In the genomic region with DNA sequence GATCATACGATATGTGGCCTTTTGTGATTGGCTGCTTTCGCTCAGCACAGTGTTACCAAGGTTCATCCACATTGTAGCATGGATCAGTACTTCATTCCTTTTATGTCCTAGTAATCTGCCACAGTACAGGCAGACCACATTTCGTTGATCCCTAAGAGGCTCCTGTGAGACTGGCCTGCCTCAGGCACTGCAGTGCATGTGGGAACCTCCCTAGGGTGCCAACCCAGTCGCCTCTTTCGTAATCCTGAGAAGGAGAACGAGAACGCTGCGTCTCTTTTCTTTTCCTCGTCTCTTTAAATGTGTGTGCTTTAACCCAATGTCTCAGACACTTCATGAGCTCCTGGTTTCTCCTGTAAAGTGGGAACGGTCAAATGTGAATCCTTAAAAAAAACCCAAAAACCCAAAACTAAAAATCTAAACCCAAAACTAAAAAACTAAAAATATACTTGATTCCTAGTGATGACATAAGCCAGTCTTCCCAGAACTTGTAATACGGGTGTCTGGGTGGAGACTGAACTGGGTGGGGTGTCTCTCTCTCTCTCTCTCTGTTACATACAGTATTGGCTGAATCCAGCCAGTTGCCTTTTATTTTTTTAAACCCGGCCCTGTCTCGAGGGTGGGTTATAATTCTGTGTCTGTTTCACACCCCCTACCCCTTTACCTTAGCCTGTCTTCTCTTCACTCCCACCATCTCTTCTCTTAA, we compare ENCODE assay signal across 13 cellular contexts. TPM values are rescaled to one million over a fixed set of nuclear protein-coding genes. Genes with fewer than 3 reads are reported as not detected.
DNase-seq lines count a peak whose midpoint lies in the region; ATAC-seq and TF ChIP-seq lines count a peak whose summit lies in the region.
"Had no signal": no experiment of that assay in that cellular context is flagged by ENCODE, and none has a peak within 500 bp of the region (broad histone marks: within the 10 kb centered on the region; RNA-seq: fewer than 3 reads in every experiment).

No MANE protein-coding gene starts in this region.

- H3K23ac ChIP-seq in mesenchymal stem cell (ENCODE audit: low read length in 2 of 2): no peak overlapping the region

- H3K27me3 ChIP-seq in mammary epithelial cell (ENCODE audit: insufficient read depth, low read length) (no peaks in the 10 kb centered on the region), mesenchymal stem cell (ENCODE audit: control insufficient read depth in 1 of 2, insufficient read depth in 1 of 2, low read length in 2 of 2) (no peaks in the 10 kb centered on the region), sigmoid colon (no peaks in the 10 kb centered on the region)

- H3K14ac ChIP-seq in mesenchymal stem cell (ENCODE audit: low read length in 2 of 2): no peak overlapping the region

- BruUV-seq in MCF 10A (replicated peaks; lab: Mats Ljungman, UMichigan) (TSS peak; percentile 85), mammary epithelial cell (replicated peaks; lab: Mats Ljungman, UMichigan) (no TSS peak)

- H3K36me3 Mint-ChIP-seq in MCF 10A (ENCODE audit: insufficient read depth, unreplicated experiment): peaks cover 96% of the 10 kb centered on the region
- H3K36me3 Mint-ChIP-seq in activated CD4-positive, alpha-beta T cell treated with anti-CD3 and anti-CD28 coated beads for 36 hours (ENCODE audit: low read depth): peaks cover 30% of the 10 kb centered on the region

- peaks cover 2% of the 10 kb centered on the region for H3K79me2 ChIP-seq in mammary epithelial cell (ENCODE audit: insufficient read depth, low read length)

- H3K4ac ChIP-seq in mesenchymal stem cell (ENCODE audit: low read depth in 1 of 2, low read length in 2 of 2): no peak overlapping the region

- H3K27me3 Mint-ChIP-seq in MCF 10A (ENCODE audit: insufficient read depth, unreplicated experiment): no peaks in the 10 kb centered on the region
- H3K27me3 Mint-ChIP-seq in activated CD4-positive, alpha-beta T cell treated with anti-CD3 and anti-CD28 coated beads for 36 hours: no peaks in the 10 kb centered on the region
- H3K27me3 Mint-ChIP-seq: activated naive CD8-positive, alpha-beta T cell treated with anti-CD3 and anti-CD28 coated beads, Interleukin-2, amount 50 U/mL, for 24 hours had no signal

- DNase-seq in MCF 10A (ENCODE audit: unreplicated experiment): peak; percentile 97
- DNase-seq in mammary epithelial cell: no peak
- DNase-seq in epithelial cell of esophagus (ENCODE audit: low read depth): peak; percentile 80
- no peak for DNase-seq in mesenchymal stem cell
- DNase-seq in kidney glomerular epithelial cell (lab: John Stamatoyannopoulos, UW): no peak
- DNase-seq in T-helper 1 cell: no peak
- no peak for DNase-seq in sigmoid colon
- no peak for DNase-seq in activated CD4-positive, alpha-beta T cell treated with anti-CD3 and anti-CD28 coated beads for 36 hours
- DNase-seq: activated naive CD8-positive, alpha-beta T cell treated with anti-CD3 and anti-CD28 coated beads, Interleukin-2, amount 50 U/mL, for 24 hours; kidney; NCI-H1092; stimulated activated naive CD8-positive, alpha-beta T cell treated with anti-CD3 and anti-CD28 coated beads, Interleukin-15, Interleukin-2, amounts not matched to agents 100 U/mL and 50 U/mL, for 24 hours had no signal

- H3K18ac ChIP-seq in mesenchymal stem cell (ENCODE audit: low read depth in 1 of 2, low read length in 2 of 2): no peak overlapping the region

- H2BK15ac ChIP-seq in mesenchymal stem cell (ENCODE audit: low read depth, poor library complexity, severe bottlenecking): no peak overlapping the region

- H2BK12ac ChIP-seq in mesenchymal stem cell (ENCODE audit: low read length in 2 of 2): no peak overlapping the region

- ATAC-seq in activated CD4-positive, alpha-beta T cell treated with anti-CD3 and anti-CD28 coated beads for 36 hours: no peak
- ATAC-seq: activated naive CD8-positive, alpha-beta T cell treated with anti-CD3 and anti-CD28 coated beads, Interleukin-2, amount 50 U/mL, for 24 hours; stimulated activated naive CD8-positive, alpha-beta T cell treated with anti-CD3 and anti-CD28 coated beads, Interleukin-15, Interleukin-2, amounts not matched to agents 100 U/mL and 50 U/mL, for 24 hours had no signal

- H3K9ac ChIP-seq in mammary epithelial cell (ENCODE audit: insufficient read depth, low read length) (no peak overlapping the region), mesenchymal stem cell (ENCODE audit: low read length) (peak overlapping the region; percentile 84)

- POLR2A ChIA-PET in MCF 10A (lab: Yijun Ruan, JAX): interaction anchor here (0.6 to 2.6 kb wide), 15 partner anchors 9 to 174 kb away, joined by 3 to 25 read pairs (median 4); a partner anchor contains a TSS
- POLR2A ChIA-PET in activated CD4-positive, alpha-beta T cell treated with anti-CD3 and anti-CD28 coated beads for 36 hours (lab: Charles Lee): no interaction called here

- dilution Hi-C loops in mammary epithelial cell (cut with HindIII; ENCODE audit: low sequenced_read_pairs): no loop called here

- H3K36me3 ChIP-seq in mammary epithelial cell (ENCODE audit: insufficient read depth, low read length): peaks cover 20% of the 10 kb centered on the region
- peaks cover 29 to 40% of the 10 kb centered on the region in 2 experiments for H3K36me3 ChIP-seq in mesenchymal stem cell (ENCODE audit: control insufficient read depth in 1 of 2, insufficient read depth in 2 of 2, low read depth in 1 of 2, low read length in 2 of 2)
- peaks cover 4 to 61% (median 12%) of the 10 kb centered on the region in 4 donors for H3K36me3 ChIP-seq in sigmoid colon

- H3K4me1 ChIP-seq in mammary epithelial cell (ENCODE audit: insufficient read depth, low read length) (no peaks in the 10 kb centered on the region), mesenchymal stem cell (ENCODE audit: control insufficient read depth, insufficient read depth, low read depth, low read length) (peaks cover 9% of the 10 kb centered on the region), sigmoid colon (no peaks in the 10 kb centered on the region)

- H3K4me3 Mint-ChIP-seq in MCF 10A (ENCODE audit: unreplicated experiment): peak overlapping the region; percentile 56
- no peak overlapping the region for H3K4me3 Mint-ChIP-seq in activated CD4-positive, alpha-beta T cell treated with anti-CD3 and anti-CD28 coated beads for 36 hours
- H3K4me3 Mint-ChIP-seq: activated naive CD8-positive, alpha-beta T cell treated with anti-CD3 and anti-CD28 coated beads, Interleukin-2, amount 50 U/mL, for 24 hours; T-helper 2 cell treated with Interferon-gamma antibody and Interleukin-4, amounts not matched to agents 5 μg/mL and 100 μg/mL, for 36 hours had no signal

- peaks cover 3% of the 10 kb centered on the region for H3K79me1 ChIP-seq in mesenchymal stem cell (replicated peaks; ENCODE audit: low read length, poor library complexity, severe bottlenecking)

- no peaks in the 10 kb centered on the region for H3K9me3 Mint-ChIP-seq in MCF 10A (ENCODE audit: unreplicated experiment)
- no peaks in the 10 kb centered on the region for H3K9me3 Mint-ChIP-seq in activated CD4-positive, alpha-beta T cell treated with anti-CD3 and anti-CD28 coated beads for 36 hours (ENCODE audit: low read depth)
- H3K9me3 Mint-ChIP-seq: activated naive CD8-positive, alpha-beta T cell treated with anti-CD3 and anti-CD28 coated beads, Interleukin-2, amount 50 U/mL, for 24 hours; T-helper 2 cell treated with Interferon-gamma antibody and Interleukin-4, amounts not matched to agents 5 μg/mL and 100 μg/mL, for 36 hours had no signal

- TF ChIP-seq EP300 in sigmoid colon (IDR thresholded peaks at IDR 0.05): no peak

- H3K27ac ChIP-seq in mammary epithelial cell (ENCODE audit: insufficient read depth, low read depth, low read length): no peak overlapping the region
- no peak overlapping the region for H3K27ac ChIP-seq in mesenchymal stem cell (ENCODE audit: low read length, poor library complexity, severe bottlenecking)
- peak overlapping the region in 1 of 4 donors; percentile 34 for H3K27ac ChIP-seq in sigmoid colon

- no peak overlapping the region for H3K4me2 ChIP-seq in mammary epithelial cell (ENCODE audit: insufficient read depth, low read depth, low read length)
- no peak overlapping the region for H3K4me2 ChIP-seq in mesenchymal stem cell (ENCODE audit: low read length, poor library complexity, severe bottlenecking)

- CTCF ChIA-PET in MCF 10A (lab: Yijun Ruan, JAX): interaction anchor here (0.6 to 1.3 kb wide), 5 partner anchors 15 to 1799 kb away, joined by 3 to 6 read pairs (median 4); a partner anchor contains a TSS
- CTCF ChIA-PET in mammary epithelial cell (lab: Charles Lee; ENCODE audit: low non-redundant PET): no interaction called here
- CTCF ChIA-PET in activated CD4-positive, alpha-beta T cell treated with anti-CD3 and anti-CD28 coated beads for 36 hours (lab: Charles Lee): no interaction called here

- no peaks in the 10 kb centered on the region for H3K9me3 ChIP-seq in mammary epithelial cell (replicated peaks; ENCODE audit: insufficient read depth, low read length)
- no peaks in the 10 kb centered on the region for H3K9me3 ChIP-seq in mesenchymal stem cell (ENCODE audit: control insufficient read depth, low read length)
- H3K9me3 ChIP-seq in sigmoid colon: no peaks in the 10 kb centered on the region

- peaks cover 12% of the 10 kb centered on the region for H3K4me1 Mint-ChIP-seq in MCF 10A (ENCODE audit: insufficient read depth, unreplicated experiment)
- no peaks in the 10 kb centered on the region for H3K4me1 Mint-ChIP-seq in activated CD4-positive, alpha-beta T cell treated with anti-CD3 and anti-CD28 coated beads for 36 hours
- H3K4me1 Mint-ChIP-seq: activated naive CD8-positive, alpha-beta T cell treated with anti-CD3 and anti-CD28 coated beads, Interleukin-2, amount 50 U/mL, for 24 hours had no signal

- H2AFZ ChIP-seq in mammary epithelial cell (ENCODE audit: low read depth, low read length): no peak overlapping the region
- no peak overlapping the region for H2AFZ ChIP-seq in mesenchymal stem cell (ENCODE audit: low read depth, low read length)

- H3K27ac Mint-ChIP-seq in MCF 10A (ENCODE audit: low read depth, unreplicated experiment): peak overlapping the region; percentile 91
- H3K27ac Mint-ChIP-seq in activated CD4-positive, alpha-beta T cell treated with anti-CD3 and anti-CD28 coated beads for 36 hours: no peak overlapping the region
- H3K27ac Mint-ChIP-seq: activated naive CD8-positive, alpha-beta T cell treated with anti-CD3 and anti-CD28 coated beads, Interleukin-2, amount 50 U/mL, for 24 hours; T-helper 2 cell treated with Interferon-gamma antibody and Interleukin-4, amounts not matched to agents 5 μg/mL and 100 μg/mL, for 36 hours had no signal

- no peaks in the 10 kb centered on the region for H4K20me1 ChIP-seq in mammary epithelial cell (ENCODE audit: insufficient read depth, low read length)

- no peak overlapping the region for H2BK5ac ChIP-seq in mesenchymal stem cell (ENCODE audit: low read depth, low read length, poor library complexity, severe bottlenecking)

- H2AK5ac ChIP-seq in mesenchymal stem cell (ENCODE audit: low read length, severe bottlenecking): no peak overlapping the region

- intact Hi-C loops in MCF 10A (cut with micrococcal nuclease) (loop anchor here (1.0 to 5.0 kb wide), 2 partner anchors 15 to 88 kb away; a partner anchor contains a TSS), mammary epithelial cell (cut with micrococcal nuclease) (no loop called here), sigmoid colon (cut with DNase I) (no loop called here)
- intact Hi-C loops in activated CD4-positive, alpha-beta T cell treated with anti-CD3 and anti-CD28 coated beads for 36 hours (cut with DNase I, micrococcal nuclease): no loop called here

- H4K8ac ChIP-seq in mesenchymal stem cell (ENCODE audit: low read length): no peak overlapping the region

- no peak for TF ChIP-seq CTCF in MCF 10A (IDR thresholded peaks at IDR 0.05; ENCODE audit: unreplicated experiment)
- TF ChIP-seq CTCF in mammary epithelial cell (conservative IDR thresholded peaks at IDR 0.05 in 1 of 2, IDR thresholded peaks at IDR 0.05 in 1 of 2; ENCODE audit: extremely low read depth in 1 of 2, insufficient read depth in 1 of 2, low read depth in 1 of 2, low read length in 2 of 2): no peak
- TF ChIP-seq CTCF in epithelial cell of esophagus (IDR thresholded peaks at IDR 0.05; ENCODE audit: insufficient read depth, low read depth, low read length, missing control alignments): no peak
- TF ChIP-seq CTCF in sigmoid colon (IDR thresholded peaks at IDR 0.05): no peak

- H3K4me3 ChIP-seq in mammary epithelial cell (replicated peaks in 1 of 3; ENCODE audit: insufficient read depth in 1 of 3, low read depth in 2 of 3, low read length in 3 of 3) (no peak overlapping the region), epithelial cell of esophagus (ENCODE audit: low read length) (no peak overlapping the region), mesenchymal stem cell (ENCODE audit: insufficient read depth in 1 of 2, low read depth in 1 of 2, low read length in 2 of 2) (peak overlapping the region in 1 of 2 experiments; percentile 54), sigmoid colon (no peak overlapping the region)

- TF ChIP-seq POLR2A in sigmoid colon (IDR thresholded peaks at IDR 0.05): no peak

- in situ Hi-C loops in mammary epithelial cell (cut with MboI; ENCODE audit: low sequenced_read_pairs in 2 of 2): no loop called here

- no peak overlapping the region for H2BK120ac ChIP-seq in mesenchymal stem cell (ENCODE audit: low read depth, low read length)

- WGBS in mammary epithelial cell (ENCODE audit: low coverage, missing lambda C conversion rate): 96% methylated on average over 13 of the region's 13 CpGs
- WGBS in mesenchymal stem cell: 95% methylated on average over 13 of the region's 13 CpGs
- WGBS in sigmoid colon, 2 donors: 87 to 90% methylated on average over 13 of the region's 13 CpGs

- no peak overlapping the region for H4K91ac ChIP-seq in mesenchymal stem cell (ENCODE audit: low read length)

RNA-seq across cellular contexts. Expression of a gene that starts 14.9 kb away (rescaled TPM):
- total RNA-seq in MCF 10A (2022) (52.0 and 52.8 TPM in 2 replicates), mammary epithelial cell (10 to 100 TPM; 35.1 to 36.0 TPM), sigmoid colon (10 to 100 TPM in 2 of 4 donors, 1 to 10 TPM in 2; 8.1 to 12.7 (median 10.1) TPM)
- polyA plus RNA-seq in mammary epithelial cell (33.9 TPM), sigmoid colon (10 to 100 TPM; 19.2 to 38.0 (median 34.9) TPM)
- 88.1 TPM for polyA minus RNA-seq in mammary epithelial cell
- 12.6 TPM for polyA plus RNA-seq in mesenchymal stem cell (2013, experiment 1 of 2)
- polyA plus RNA-seq in mesenchymal stem cell (2013, experiment 2 of 2): 12.4 TPM
- total RNA-seq in activated CD4-positive, alpha-beta T cell treated with anti-CD3 and anti-CD28 coated beads for 36 hours: 10 to 100 TPM; 13.9 to 16.6 TPM

Comparison
In these comparisons a context has a peak if more than half of its experiments do, and no peak if none do; other contexts are left out.
1. DNase-seq: peak in MCF 10A (single experiment) and epithelial cell of esophagus (single experiment); none in mammary epithelial cell (single experiment), mesenchymal stem cell (single experiment), kidney glomerular epithelial cell (single experiment), T-helper 1 cell (0 of 5), sigmoid colon (single experiment) and activated CD4-positive, alpha-beta T cell treated with anti-CD3 and anti-CD28 coated beads for 36 hours (single experiment).